Comparison of ENCODE assay signal across 8 cellular contexts in genomic region chr22:35257002-35257320, GRCh38. TPM values are rescaled to one million over a fixed set of nuclear protein-coding genes. Genes with fewer than 3 reads are reported as not detected.
DNase-seq lines count a peak whose midpoint lies in the region; ATAC-seq, FAIRE-seq and TF ChIP-seq lines count a peak whose summit lies in the region.

No MANE protein-coding gene starts in this region.

- H3K79me2 ChIP-seq in endothelial cell of umbilical vein (ENCODE audit: control insufficient read depth, insufficient read depth, low read length) = peaks cover 32% of the 10 kb centered on the region

- peaks cover 3% of the 10 kb centered on the region for H3K36me3 Mint-ChIP-seq in progenitor cell of endocrine pancreas (ENCODE audit: insufficient read depth)

- H3K27ac Mint-ChIP-seq in progenitor cell of endocrine pancreas = peak overlapping the region; percentile 97

- POLR2A ChIA-PET in endothelial cell of umbilical vein (lab: Charles Lee) = interaction anchor here (1.3 kb wide), 1 partner anchor 43 kb away, joined by 4 read pairs; the partner anchor contains the start of gene TOM1

- intact Hi-C loops in heart left ventricle (cut with DNase I) = loop anchor here in 1 of 10 donors (5.0 kb wide), 1 partner anchor 40 kb away; the partner anchor contains the start of gene TOM1
- intact Hi-C loops in left ventricle myocardium superior (cut with micrococcal nuclease) = no loop called here
- intact Hi-C loops in endothelial cell of umbilical vein (cut with micrococcal nuclease) = no loop called here

- H3K4me3 Mint-ChIP-seq in progenitor cell of endocrine pancreas (ENCODE audit: low read depth) = peak overlapping the region; percentile 89

- no peaks in the 10 kb centered on the region for H3K9me3 ChIP-seq in heart left ventricle
- no peaks in the 10 kb centered on the region for H3K9me3 ChIP-seq in endothelial cell of umbilical vein (replicated peaks; ENCODE audit: control insufficient read depth, insufficient read depth, low read length)

- no TSS peak for BruUV-seq in endothelial cell of umbilical vein (replicated peaks; lab: Mats Ljungman, UMichigan)

- H3K4me1 ChIP-seq in heart left ventricle = peaks cover 0 to 30% (median 12%) of the 10 kb centered on the region in 12 donors
- H3K4me1 ChIP-seq in endothelial cell of umbilical vein (ENCODE audit: control insufficient read depth, extremely low read depth, insufficient read depth, low read length) = peaks cover 12% of the 10 kb centered on the region

- peak overlapping the region; percentile 96 for H3K9ac ChIP-seq in endothelial cell of umbilical vein (replicated peaks; ENCODE audit: extremely low read depth, insufficient read depth, low read length)

- H2AFZ ChIP-seq in endothelial cell of umbilical vein (ENCODE audit: low read depth, low read length) = peak overlapping the region; percentile 96

- H3K9me1 ChIP-seq in endothelial cell of umbilical vein (replicated peaks; ENCODE audit: control insufficient read depth, extremely low read depth, insufficient read depth, low read length) = peaks cover 3% of the 10 kb centered on the region

- H3K27ac ChIP-seq in heart left ventricle = peak overlapping the region in 10 of 12 donors; percentile 91 to 98 (median 96)
- H3K27ac ChIP-seq in endothelial cell of umbilical vein (ENCODE audit: insufficient read depth, low read depth, low read length) = peak overlapping the region; percentile 80

- H3K36me3 ChIP-seq in heart left ventricle (peaks cover 0 to under 1% (median 0%) of the 10 kb centered on the region in 9 donors), endothelial cell of umbilical vein (ENCODE audit: control insufficient read depth in 2 of 2, extremely low read depth in 1 of 2, insufficient read depth in 2 of 2, low read length in 2 of 2) (no peaks in the 10 kb centered on the region)

- H3K27me3 ChIP-seq in heart left ventricle = no peaks in the 10 kb centered on the region
- peaks cover 2 to 3% of the 10 kb centered on the region in 2 experiments for H3K27me3 ChIP-seq in endothelial cell of umbilical vein (ENCODE audit: control insufficient read depth in 2 of 2, insufficient read depth in 2 of 2, low read length in 2 of 2)

- peak overlapping the region; percentile 76 for H3K4me2 ChIP-seq in endothelial cell of umbilical vein (ENCODE audit: insufficient read depth, low read length)

- FAIRE-seq in endothelial cell of umbilical vein (lab: Jason Lieb, UNC) = no peak

- 3 to 7% (median 4%) methylated on average over 3 of the region's 3 CpGs for WGBS in heart left ventricle, 4 donors

- no peaks in the 10 kb centered on the region for H3K9me3 Mint-ChIP-seq in progenitor cell of endocrine pancreas (ENCODE audit: low read depth)

- no peaks in the 10 kb centered on the region for H4K20me1 ChIP-seq in endothelial cell of umbilical vein (replicated peaks; ENCODE audit: control insufficient read depth, extremely low read depth, insufficient read depth, low read length)

- H3K27me3 Mint-ChIP-seq in progenitor cell of endocrine pancreas = no peaks in the 10 kb centered on the region

- H3K4me3 ChIP-seq in heart left ventricle (peak overlapping the region; percentile 62 to 96 (median 89)), NB4 (ENCODE audit: low read depth, low read length) (peak overlapping the region; percentile 92), endothelial cell of umbilical vein (replicated peaks in 1 of 3; ENCODE audit: insufficient read depth in 1 of 3, low read depth in 1 of 3, low read length in 3 of 3) (peak overlapping the region; percentile 77 to 96 (median 92))

- TF ChIP-seq CTCF in heart left ventricle (IDR thresholded peaks at IDR 0.05) (no peak), NB4 (IDR thresholded peaks at IDR 0.05; ENCODE audit: low read depth, low read length) (no peak), endothelial cell of umbilical vein (IDR thresholded peaks at IDR 0.05; ENCODE audit: extremely low read depth in 1 of 2, insufficient read depth in 1 of 2, low read depth in 1 of 2, low read length in 2 of 2) (no peak), progenitor cell of endocrine pancreas (IDR thresholded peaks at IDR 0.05; ENCODE audit: unreplicated experiment) (no peak)

- ATAC-seq in heart left ventricle (peak in 1 of 4 donors; percentile 34), left ventricle myocardium superior (no peak)

- peaks cover 12% of the 10 kb centered on the region for H3K4me1 Mint-ChIP-seq in progenitor cell of endocrine pancreas (ENCODE audit: low read depth)

- CTCF ChIA-PET in endothelial cell of umbilical vein (lab: Charles Lee) = interaction anchor here (1.4 kb wide), 2 partner anchors 9 to 26 kb away, joined by 4 to 9 read pairs; no protein-coding TSS in a partner anchor

- dilution Hi-C loops in endothelial cell of umbilical vein (cut with MboI; ENCODE audit: extremely low pct_ligation_motif_present, low sequenced_read_pairs) = no loop called here

- DNase-seq in heart left ventricle = no peak
- no peak for DNase-seq in left ventricle myocardium superior
- DNase-seq in NB4 (ENCODE audit: low read depth) = no peak
- no peak for DNase-seq in endothelial cell of umbilical vein (ENCODE audit: low read depth, low spot score)
- DNase-seq in progenitor cell of endocrine pancreas (ENCODE audit: low spot score, unreplicated experiment) = no peak
- DNase-seq in stimulated activated CD4-positive, alpha-beta T cell treated with anti-CD3 and anti-CD28 coated beads, Interleukin-2, amount 100 ng/mL, for 48 hours = no peak
- no peak for DNase-seq in NCI-H2081 (lab: John Stamatoyannopoulos, UW)
- no peak for DNase-seq in activated CD4-positive, CD25-positive, alpha-beta regulatory T cell treated with anti-CD3 and anti-CD28 coated beads, Interleukin-2, amount 50 U/mL, for 72 hours

- TF ChIP-seq POLR2A in heart left ventricle (IDR thresholded peaks at IDR 0.05) = no peak
- TF ChIP-seq POLR2A in NB4 (IDR thresholded peaks at IDR 0.05; ENCODE audit: extremely low read depth, insufficient read length) = no peak
- no peak for TF ChIP-seq POLR2A in endothelial cell of umbilical vein (IDR thresholded peaks at IDR 0.05; ENCODE audit: low read depth, low read length)

TF ChIP-seq in endothelial cell of umbilical vein, 7 proteins besides CTCF, POLR2A, EP300 and RAD21:
- TF ChIP-seq JUN (IDR thresholded peaks at IDR 0.05; ENCODE audit: borderline replicate concordance, insufficient read depth, insufficient read length, low read depth) = no peak
- no peak for TF ChIP-seq MAX (IDR thresholded peaks at IDR 0.05; ENCODE audit: insufficient read depth, insufficient read length)
- no peak for TF ChIP-seq POLR2AphosphoS5 (IDR thresholded peaks at IDR 0.05; ENCODE audit: insufficient read depth, low read depth, low read length)
- TF ChIP-seq MYC (IDR thresholded peaks at IDR 0.05; ENCODE audit: low read depth, low read length) = no peak
- no peak for TF ChIP-seq GATA2 (IDR thresholded peaks at IDR 0.05; ENCODE audit: insufficient read depth, insufficient read length, low read depth, low read length)
- TF ChIP-seq FOS (IDR thresholded peaks at IDR 0.05; ENCODE audit: borderline replicate concordance, insufficient read depth, low read length) = no peak
- TF ChIP-seq EZH2 (IDR thresholded peaks at IDR 0.05; ENCODE audit: borderline replicate concordance, low read depth, low read length, severe bottlenecking) = no peak

RNA-seq across cellular contexts. Expression of gene HMGXB4, which starts 0.3 kb away (rescaled TPM):
- 10 to 100 TPM in 4 of 9 donors, 1 to 10 TPM in 5; 6.3 to 14.2 (median 9.7) TPM for total RNA-seq in heart left ventricle
- 1 to 10 TPM; 5.6 to 7.9 TPM for polyA plus RNA-seq in heart left ventricle
- total RNA-seq in left ventricle myocardium superior = 10.5 TPM
- total RNA-seq in endothelial cell of umbilical vein = 29.5 and 30.5 TPM in 2 replicates
- 11.1 and 12.2 TPM in 2 replicates for polyA plus RNA-seq in endothelial cell of umbilical vein
- 15.1 and 16.1 TPM in 2 replicates for polyA plus RNA-seq in endothelial cell of umbilical vein (2011; cell fraction: cytosol; rRNA removed)
- 28.3 and 44.3 TPM in 2 replicates for polyA plus RNA-seq in endothelial cell of umbilical vein (2011; cell fraction: nucleus; rRNA removed)
- polyA plus RNA-seq in endothelial cell of umbilical vein (2012) = 15.4 and 19.6 TPM in 2 replicates
- polyA minus RNA-seq in endothelial cell of umbilical vein = 38.6 and 43.1 TPM in 2 replicates
- 10.9 TPM for polyA minus RNA-seq in endothelial cell of umbilical vein (2011; cell fraction: cytosol; rRNA and poly(A)+ RNA removed)
- 72.8 and 106 TPM in 2 replicates for polyA minus RNA-seq in endothelial cell of umbilical vein (2011; cell fraction: nucleus; rRNA and poly(A)+ RNA removed)
- total RNA-seq in progenitor cell of endocrine pancreas = 23.0 and 25.0 TPM in 2 replicates

RNA-seq across cellular contexts. Expression of gene TOM1, which starts 42.7 kb away (rescaled TPM):
- 100 to 1,000 TPM in 2 of 9 donors, 10 to 100 TPM in 7; 46.8 to 362 (median 56.8) TPM for total RNA-seq in heart left ventricle
- 10 to 100 TPM; 48.6 to 80.6 TPM for polyA plus RNA-seq in heart left ventricle
- 78.6 TPM for total RNA-seq in left ventricle myocardium superior
- 36.4 and 44.5 TPM in 2 replicates for total RNA-seq in endothelial cell of umbilical vein
- 74.4 and 74.6 TPM in 2 replicates for polyA plus RNA-seq in endothelial cell of umbilical vein
- polyA plus RNA-seq in endothelial cell of umbilical vein (2011; cell fraction: cytosol; rRNA removed) = 64.6 and 74.8 TPM in 2 replicates
- 57.8 and 92.1 TPM in 2 replicates for polyA plus RNA-seq in endothelial cell of umbilical vein (2011; cell fraction: nucleus; rRNA removed)
- polyA plus RNA-seq in endothelial cell of umbilical vein (2012) = 38.9 and 41.3 TPM in 2 replicates
- polyA minus RNA-seq in endothelial cell of umbilical vein = 100 and 123 TPM in 2 replicates
- polyA minus RNA-seq in endothelial cell of umbilical vein (2011; cell fraction: cytosol; rRNA and poly(A)+ RNA removed) = 12.3 TPM
- polyA minus RNA-seq in endothelial cell of umbilical vein (2011; cell fraction: nucleus; rRNA and poly(A)+ RNA removed) = 59.4 and 79.5 TPM in 2 replicates
- 38.2 and 45.3 TPM in 2 replicates for total RNA-seq in progenitor cell of endocrine pancreas
